Comparison of ENCODE assay signal across 16 cellular contexts in the genomic region with DNA sequence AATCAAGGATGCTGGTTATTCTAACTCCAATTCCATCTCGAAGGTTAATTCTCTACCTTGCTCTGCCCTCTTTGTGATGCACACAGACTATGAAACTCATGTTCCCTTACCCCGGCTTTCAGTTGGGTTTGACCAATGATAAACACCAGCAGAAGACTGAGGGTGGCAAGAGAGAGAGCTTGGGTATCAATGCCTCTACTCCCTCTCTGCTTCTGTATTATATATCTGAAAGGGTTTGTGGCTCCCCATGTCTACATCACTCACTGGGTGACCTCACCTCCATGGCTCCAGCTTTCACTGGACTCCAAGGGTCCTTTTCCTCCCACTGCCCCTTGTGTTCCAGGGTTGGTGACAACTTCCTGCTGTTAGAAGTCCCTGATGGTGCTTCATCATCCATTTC.
A peak's percentile ranks its signal among the peaks of the same experiment; 100 is the strongest.
DNase-seq lines count a peak whose midpoint lies in the region; ATAC-seq and TF ChIP-seq lines count a peak whose summit lies in the region.
"Had no signal": no experiment of that assay in that cellular context is flagged by ENCODE, and none has a peak within 500 bp of the region (broad histone marks: within the 10 kb centered on the region; RNA-seq: fewer than 3 reads in every experiment).

No MANE protein-coding gene starts in this region.

- no peak for ATAC-seq in IMR-90 (ENCODE audit: low read depth)
- no peak for ATAC-seq in foreskin keratinocyte
- ATAC-seq: CD8-positive, alpha-beta T cell; GM12878; HCT116 had no signal

- no peak overlapping the region for H3K27ac ChIP-seq in IMR-90 (ENCODE audit: insufficient read depth, low read length)
- H3K27ac ChIP-seq in foreskin keratinocyte = peak overlapping the region; percentile 24
- H3K27ac ChIP-seq in vagina = peak overlapping the region; percentile 73
- H3K27ac ChIP-seq in colonic mucosa = no peak overlapping the region
- H3K27ac ChIP-seq: GM23248 had no signal

- H2BK5ac ChIP-seq in IMR-90 (ENCODE audit: low read depth, low read length, poor library complexity, severe bottlenecking) = no peak overlapping the region

- no peak for TF ChIP-seq POLR2A in IMR-90 (IDR thresholded peaks at IDR 0.05; ENCODE audit: low read depth, low read length)
- no peak for TF ChIP-seq POLR2A in vagina (IDR thresholded peaks at IDR 0.05)

- no peak overlapping the region for H3K56ac ChIP-seq in IMR-90 (ENCODE audit: extremely low read depth, insufficient read depth, low read length)

- H2BK120ac ChIP-seq in IMR-90 (ENCODE audit: low read depth, low read length) = no peak overlapping the region

- dilution Hi-C loops in IMR-90 (cut with HindIII; ENCODE audit: low sequenced_read_pairs, unreplicated experiment) = no loop called here

- CTCF ChIA-PET in IMR-90 (lab: Yijun Ruan, JAX) = interaction anchor here (0.8 kb wide), 1 partner anchor 205 kb away, joined by 3 read pairs; no protein-coding TSS in a partner anchor

- no peak for TF ChIP-seq CTCF in IMR-90 (conservative IDR thresholded peaks at IDR 0.05; ENCODE audit: low read depth, low read length)
- TF ChIP-seq CTCF in foreskin keratinocyte (conservative IDR thresholded peaks at IDR 0.05) = no peak
- no peak for TF ChIP-seq CTCF in vagina (IDR thresholded peaks at IDR 0.05)
- TF ChIP-seq CTCF in colonic mucosa (IDR thresholded peaks at IDR 0.05) = no peak
- no peak for TF ChIP-seq CTCF in GM10266 (IDR thresholded peaks at IDR 0.05; ENCODE audit: control insufficient read depth, insufficient read depth, low read depth, missing control alignments)

- no TSS peak for BruUV-seq in IMR-90 (replicated peaks; lab: Mats Ljungman, UMichigan)

- H2BK15ac ChIP-seq in IMR-90 (ENCODE audit: low read depth, low read length) = peak overlapping the region; percentile 7; the same call in 1 of the 3 replicates

- H4K20me1 ChIP-seq in IMR-90 (ENCODE audit: insufficient read depth, low read length) = no peaks in the 10 kb centered on the region

- no peak overlapping the region for H2AFZ ChIP-seq in IMR-90 (replicated peaks; ENCODE audit: low read length, poor library complexity)
- H2AFZ ChIP-seq: GM23248 had no signal

- no peaks in the 10 kb centered on the region for H3K27me3 ChIP-seq in IMR-90 (ENCODE audit: control insufficient read depth, insufficient read depth, low read length)
- H3K27me3 ChIP-seq in foreskin keratinocyte = no peaks in the 10 kb centered on the region
- no peaks in the 10 kb centered on the region for H3K27me3 ChIP-seq in vagina
- no peaks in the 10 kb centered on the region for H3K27me3 ChIP-seq in colonic mucosa
- no peaks in the 10 kb centered on the region for H3K27me3 ChIP-seq in HAP-1 (ENCODE audit: low read depth)

- H3K9me3 ChIP-seq in IMR-90 (ENCODE audit: control insufficient read depth, insufficient read depth, low read length) = no peaks in the 10 kb centered on the region
- H3K9me3 ChIP-seq in vagina = no peaks in the 10 kb centered on the region
- H3K9me3 ChIP-seq in colonic mucosa = no peaks in the 10 kb centered on the region
- H3K9me3 ChIP-seq in HAP-1 = no peaks in the 10 kb centered on the region; the same call in 1 of the 2 replicates
- H3K9me3 ChIP-seq: Caco-2 had no signal

- H3K4me3 ChIP-seq in IMR-90 (ENCODE audit: insufficient read depth, low read depth, low read length) (no peak overlapping the region), vagina (no peak overlapping the region), colonic mucosa (no peak overlapping the region), HAP-1 (no peak overlapping the region)
- H3K4me3 ChIP-seq: GM12878, GM23248 had no signal

- no peak overlapping the region for H3K23ac ChIP-seq in IMR-90 (ENCODE audit: low read depth, low read length)

- no peak overlapping the region for H3K14ac ChIP-seq in IMR-90 (replicated peaks; ENCODE audit: low read depth, low read length)

- intact Hi-C loops in IMR-90 (cut with micrococcal nuclease) (no loop called here), vagina (cut with DNase I) (no loop called here), colonic mucosa (cut with DNase I) (no loop called here)

- peaks cover 3% of the 10 kb centered on the region for H3K4me1 ChIP-seq in IMR-90 (ENCODE audit: control insufficient read depth, insufficient read depth, low read length)
- peaks cover 27% of the 10 kb centered on the region for H3K4me1 ChIP-seq in foreskin keratinocyte
- H3K4me1 ChIP-seq in vagina = peaks cover 25% of the 10 kb centered on the region
- H3K4me1 ChIP-seq in colonic mucosa = no peaks in the 10 kb centered on the region
- H3K4me1 ChIP-seq in HAP-1 = peaks cover 9% of the 10 kb centered on the region
- H3K4me1 ChIP-seq: Caco-2 had no signal

- no peak overlapping the region for H2AK9ac ChIP-seq in IMR-90 (replicated peaks; ENCODE audit: low read depth, low read length, poor library complexity)

- peak overlapping the region; percentile 1; the same call in 1 of the 2 replicates for H3K4ac ChIP-seq in IMR-90 (ENCODE audit: low read depth, low read length)

- H2BK20ac ChIP-seq in IMR-90 (ENCODE audit: low read depth, low read length) = no peak overlapping the region; the same call in 1 of the 2 replicates

- no peak overlapping the region for H4K5ac ChIP-seq in IMR-90 (ENCODE audit: low read depth, low read length)

- POLR2A ChIA-PET in IMR-90 (lab: Charles Lee; ENCODE audit: unreplicated experiment) = no interaction called here

- H3K9me1 ChIP-seq in IMR-90 (ENCODE audit: insufficient read depth, low read length) = peaks cover 4% of the 10 kb centered on the region; the same call in 1 of the 2 replicates

- no peaks in the 10 kb centered on the region for H3K36me3 ChIP-seq in IMR-90 (ENCODE audit: control insufficient read depth, insufficient read depth, low read length)
- no peaks in the 10 kb centered on the region for H3K36me3 ChIP-seq in vagina
- H3K36me3 ChIP-seq in colonic mucosa = no peaks in the 10 kb centered on the region
- no peaks in the 10 kb centered on the region for H3K36me3 ChIP-seq in HAP-1 (replicated peaks)

- no peak overlapping the region for H3K9ac ChIP-seq in IMR-90 (ENCODE audit: low read depth, low read length)
- no peak overlapping the region for H3K9ac ChIP-seq in colonic mucosa (ENCODE audit: low read depth in 2 of 2, low read length in 2 of 2)
- H3K9ac ChIP-seq: GM23248 had no signal

- in situ Hi-C loops in IMR-90 (cut with MboI; ENCODE audit: low sequenced_read_pairs) = loop anchor here (5.0 to 25.0 kb wide), 2 partner anchors 656 to 931 kb away; a partner anchor contains a TSS
- in situ Hi-C loops in HAP-1 (cut with MboI; ENCODE audit: low sequenced_read_pairs) = no loop called here

- no peak for DNase-seq in IMR-90
- no peak for DNase-seq in foreskin keratinocyte
- no peak for DNase-seq in vagina (ENCODE audit: extremely low spot score in 2 of 2)
- no peak for DNase-seq in colonic mucosa
- DNase-seq in GM10266 (ENCODE audit: extremely low spot score) = no peak
- DNase-seq in HAP-1 (ENCODE audit: low spot score in 2 of 2) = no peak
- DNase-seq: C1 segment of cervical spinal cord; Caco-2; CD4-positive, CD25-positive, alpha-beta regulatory T cell; CD8-positive, alpha-beta T cell; DMS153; DND-41; GM23248; H7 had no signal

- no peak overlapping the region for H4K91ac ChIP-seq in IMR-90 (ENCODE audit: insufficient read depth, low read depth, low read length)

- no peak overlapping the region; the same call in 1 of the 2 replicates for H2AK5ac ChIP-seq in IMR-90 (ENCODE audit: low read depth, low read length)

- H4K8ac ChIP-seq in IMR-90 (ENCODE audit: low read depth in 2 of 2, low read length in 2 of 2) = no peak overlapping the region; a peak in 1 of 4 replicates

- H3K18ac ChIP-seq in IMR-90 (ENCODE audit: low read depth, low read length) = peak overlapping the region; percentile 78

- peaks cover 0 to 3% of the 10 kb centered on the region in 2 experiments; a peak in 2 of 4 replicates for H3K79me1 ChIP-seq in IMR-90 (ENCODE audit: low read depth in 1 of 2, low read length in 2 of 2)

- no peak for TF ChIP-seq RAD21 in IMR-90 (IDR thresholded peaks at IDR 0.05; ENCODE audit: low read length)

- no peak overlapping the region for H3K4me2 ChIP-seq in IMR-90 (ENCODE audit: low read depth, low read length)

- no CpG with 5 or more reads among the region's 2 CpGs for WGBS in IMR-90 (ENCODE audit: extremely low coverage in 2 of 2, insufficient read length in 1 of 2), 2 experiments

TF ChIP-seq in IMR-90, 13 proteins besides CTCF, POLR2A, EP300 and RAD21:
- no peak for TF ChIP-seq MAFK (IDR thresholded peaks at IDR 0.05; ENCODE audit: low read depth, low read length)
- TF ChIP-seq FOS (IDR thresholded peaks at IDR 0.05; ENCODE audit: low read depth, low read length) = no peak
- no peak for TF ChIP-seq BHLHE40 (IDR thresholded peaks at IDR 0.05; ENCODE audit: low read depth, low read length)
- no peak for TF ChIP-seq MXI1 (IDR thresholded peaks at IDR 0.05; ENCODE audit: borderline replicate concordance, low read depth, low read length)
- no peak for TF ChIP-seq MAZ (IDR thresholded peaks at IDR 0.05; ENCODE audit: borderline replicate concordance, low read depth, low read length)
- no peak for TF ChIP-seq RCOR1 (IDR thresholded peaks at IDR 0.05; ENCODE audit: insufficient replicate concordance, low read length)
- TF ChIP-seq RFX5 (IDR thresholded peaks at IDR 0.05; ENCODE audit: low read depth, low read length) = no peak
- TF ChIP-seq SMC3 (IDR thresholded peaks at IDR 0.05; ENCODE audit: low read depth, low read length) = no peak
- TF ChIP-seq NFE2L2 (IDR thresholded peaks at IDR 0.05; ENCODE audit: low read depth, low read length) = no peak
- TF ChIP-seq, protein P1, sequence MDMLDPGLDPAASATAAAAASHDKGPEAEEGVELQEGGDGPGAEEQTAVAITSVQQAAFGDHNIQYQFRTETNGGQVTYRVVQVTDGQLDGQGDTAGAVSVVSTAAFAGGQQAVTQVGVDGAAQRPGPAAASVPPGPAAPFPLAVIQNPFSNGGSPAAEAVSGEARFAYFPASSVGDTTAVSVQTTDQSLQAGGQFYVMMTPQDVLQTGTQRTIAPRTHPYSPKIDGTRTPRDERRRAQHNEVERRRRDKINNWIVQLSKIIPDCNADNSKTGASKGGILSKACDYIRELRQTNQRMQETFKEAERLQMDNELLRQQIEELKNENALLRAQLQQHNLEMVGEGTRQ (IDR thresholded peaks at IDR 0.05; ENCODE audit: low read depth, low read length) = no peak
- TF ChIP-seq, protein P2, sequence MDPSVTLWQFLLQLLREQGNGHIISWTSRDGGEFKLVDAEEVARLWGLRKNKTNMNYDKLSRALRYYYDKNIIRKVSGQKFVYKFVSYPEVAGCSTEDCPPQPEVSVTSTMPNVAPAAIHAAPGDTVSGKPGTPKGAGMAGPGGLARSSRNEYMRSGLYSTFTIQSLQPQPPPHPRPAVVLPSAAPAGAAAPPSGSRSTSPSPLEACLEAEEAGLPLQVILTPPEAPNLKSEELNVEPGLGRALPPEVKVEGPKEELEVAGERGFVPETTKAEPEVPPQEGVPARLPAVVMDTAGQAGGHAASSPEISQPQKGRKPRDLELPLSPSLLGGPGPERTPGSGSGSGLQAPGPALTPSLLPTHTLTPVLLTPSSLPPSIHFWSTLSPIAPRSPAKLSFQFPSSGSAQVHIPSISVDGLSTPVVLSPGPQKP (IDR thresholded peaks at IDR 0.05; ENCODE audit: borderline replicate concordance, low read depth, low read length) = no peak
- no peak for TF ChIP-seq CHD1 (IDR thresholded peaks at IDR 0.05; ENCODE audit: low read depth, low read length)
- TF ChIP-seq CEBPB (IDR thresholded peaks at IDR 0.05; ENCODE audit: low read depth, low read length) = no peak
TF ChIP-seq in IMR-90: peak in this region for 0.

Comparison
In these comparisons a context has a peak if more than half of its experiments do, and no peak if none do; other contexts are left out.
1. H3K27ac ChIP-seq: peak in foreskin keratinocyte (single experiment) and vagina (single experiment); none in IMR-90 (single experiment) and colonic mucosa (single experiment).